ENCODE assay signal across 1 cellular context in genomic region chr1:72433591-72433990, GRCh38.
TF ChIP-seq lines count a peak whose summit lies in the region.

No MANE protein-coding gene starts in this region.

TF ChIP-seq in SK-N-SH treated with all-trans-retinoic acid at 6 μM for 48 hours, 23 proteins besides CTCF, POLR2A, EP300 and RAD21 (continued from another document):
- TF ChIP-seq CREB5 (CRISPR knock-in tag; IDR thresholded peaks at IDR 0.05; ENCODE audit: low read depth): no peak
TF ChIP-seq in SK-N-SH treated with all-trans-retinoic acid at 6 μM for 48 hours: peak in this region for 0.
